In genomic region chr7:71733108-71733870, GRCh38 we compare ENCODE assay signal across 8 cellular contexts.
DNase-seq lines count a peak whose midpoint lies in the region; ATAC-seq and TF ChIP-seq lines count a peak whose summit lies in the region.

No MANE protein-coding gene starts in this region.

- H3K79me2 ChIP-seq in PC-3 (ENCODE audit: low read length): no peaks in the 10 kb centered on the region
- H3K79me2 ChIP-seq in neural progenitor cell (ENCODE audit: low read depth): no peaks in the 10 kb centered on the region

- no peak overlapping the region for H3K27ac Mint-ChIP-seq in activated T-helper 1 cell treated with anti-CD3 and anti-CD28 coated beads, Interleukin-12 subunit alpha, Interleukin-12 subunit beta, Interleukin-2, Interleukin-4 antibody, amounts not matched to agents 30 ng/mL and 10 ng/mL and 1 ng/mL, durations not matched to agents 14 hours and 24 hours and 36 hours
- H3K27ac Mint-ChIP-seq in neural progenitor cell: peak overlapping the region; percentile 7

- H3F3A ChIP-seq in PC-3 (ENCODE audit: low read length, unreplicated experiment) (no peaks in the 10 kb centered on the region), neural progenitor cell (ENCODE audit: low read depth) (peaks cover 3% of the 10 kb centered on the region)

- H3K9me3 ChIP-seq in PC-3 (ENCODE audit: low read length) (no peaks in the 10 kb centered on the region), neural progenitor cell (ENCODE audit: low read depth) (no peaks in the 10 kb centered on the region)

- no peaks in the 10 kb centered on the region for H4K20me1 ChIP-seq in PC-3 (ENCODE audit: low read length)
- H4K20me1 ChIP-seq in neural progenitor cell (ENCODE audit: low read depth): no peaks in the 10 kb centered on the region

- no TSS peak for BruUV-seq in PC-3 (replicated peaks; lab: Mats Ljungman, UMichigan)

- no peaks in the 10 kb centered on the region for H3K4me1 Mint-ChIP-seq in activated T-helper 1 cell treated with anti-CD3 and anti-CD28 coated beads, Interleukin-12 subunit alpha, Interleukin-12 subunit beta, Interleukin-2, Interleukin-4 antibody, amounts not matched to agents 30 ng/mL and 10 ng/mL and 1 ng/mL, durations not matched to agents 14 hours and 24 hours and 36 hours (ENCODE audit: low read depth)
- peaks cover 10% of the 10 kb centered on the region for H3K4me1 Mint-ChIP-seq in neural progenitor cell

- ATAC-seq in PC-3 (peak; percentile 51), HG02642 (IDR thresholded peaks at IDR 0.05; ENCODE audit: poor library complexity, unreplicated experiment) (no peak)

- no peaks in the 10 kb centered on the region for H3K36me3 ChIP-seq in PC-3 (ENCODE audit: low read depth, low read length)
- H3K36me3 ChIP-seq in neural progenitor cell: no peaks in the 10 kb centered on the region

- POLR2A ChIA-PET in PC-3 (lab: Charles Lee; ENCODE audit: unreplicated experiment): no interaction called here

- H3K4me3 ChIP-seq in PC-3 (ENCODE audit: low read length): no peak overlapping the region
- no peak overlapping the region for H3K4me3 ChIP-seq in fibroblast of villous mesenchyme (ENCODE audit: low read depth, low read length)
- peak overlapping the region; percentile 51 for H3K4me3 ChIP-seq in neural progenitor cell

- no peak overlapping the region for H3K4me3 Mint-ChIP-seq in activated T-helper 1 cell treated with anti-CD3 and anti-CD28 coated beads, Interleukin-12 subunit alpha, Interleukin-12 subunit beta, Interleukin-2, Interleukin-4 antibody, amounts not matched to agents 30 ng/mL and 10 ng/mL and 1 ng/mL, durations not matched to agents 14 hours and 24 hours and 36 hours
- H3K4me3 Mint-ChIP-seq in neural progenitor cell: peak overlapping the region; percentile 31

- peak; percentile 85 for TF ChIP-seq CTCF in PC-3 (conservative IDR thresholded peaks at IDR 0.05; ENCODE audit: low read depth, low read length)
- peak; percentile 78 for TF ChIP-seq CTCF in fibroblast of villous mesenchyme (IDR thresholded peaks at IDR 0.05; ENCODE audit: insufficient read depth, low read depth, low read length)
- TF ChIP-seq CTCF in neural progenitor cell (IDR thresholded peaks at IDR 0.05): peak; percentile 91

- H3K36me3 Mint-ChIP-seq in activated T-helper 1 cell treated with anti-CD3 and anti-CD28 coated beads, Interleukin-12 subunit alpha, Interleukin-12 subunit beta, Interleukin-2, Interleukin-4 antibody, amounts not matched to agents 30 ng/mL and 10 ng/mL and 1 ng/mL, durations not matched to agents 14 hours and 24 hours and 36 hours (ENCODE audit: low read depth): no peaks in the 10 kb centered on the region
- H3K36me3 Mint-ChIP-seq in neural progenitor cell: no peaks in the 10 kb centered on the region

- DNase-seq in DMS79 treated with DMSO at 0.1 percent for 48 hours (lab: John Stamatoyannopoulos, UW): peak; percentile 2
- peak; percentile 95 for DNase-seq in HT-29 (ENCODE audit: low spot score)
- DNase-seq in PC-3: peak; percentile 73
- peak; percentile 32 for DNase-seq in activated T-helper 1 cell treated with anti-CD3 and anti-CD28 coated beads, Interleukin-12 subunit alpha, Interleukin-12 subunit beta, Interleukin-2, Interleukin-4 antibody, amounts not matched to agents 30 ng/mL and 10 ng/mL and 1 ng/mL, durations not matched to agents 14 hours and 24 hours and 36 hours (ENCODE audit: low spot score)
- DNase-seq in fibroblast of villous mesenchyme (ENCODE audit: low read depth): peak; percentile 50
- peak; percentile 97 for DNase-seq in neural progenitor cell (ENCODE audit: low spot score)
- peak; percentile 27 for DNase-seq in stromal cell of bone marrow (ENCODE audit: low read depth)

- H3K4me2 ChIP-seq in PC-3 (ENCODE audit: low read length): no peak overlapping the region
- H3K4me2 ChIP-seq in neural progenitor cell: peak overlapping the region; percentile 85

- H3K27me3 ChIP-seq in PC-3 (ENCODE audit: low read length) (no peaks in the 10 kb centered on the region), neural progenitor cell (no peaks in the 10 kb centered on the region)

- no peaks in the 10 kb centered on the region for H3K9me3 Mint-ChIP-seq in activated T-helper 1 cell treated with anti-CD3 and anti-CD28 coated beads, Interleukin-12 subunit alpha, Interleukin-12 subunit beta, Interleukin-2, Interleukin-4 antibody, amounts not matched to agents 30 ng/mL and 10 ng/mL and 1 ng/mL, durations not matched to agents 14 hours and 24 hours and 36 hours
- peaks cover 9% of the 10 kb centered on the region for H3K9me3 Mint-ChIP-seq in neural progenitor cell

- H3K27me3 Mint-ChIP-seq in activated T-helper 1 cell treated with anti-CD3 and anti-CD28 coated beads, Interleukin-12 subunit alpha, Interleukin-12 subunit beta, Interleukin-2, Interleukin-4 antibody, amounts not matched to agents 30 ng/mL and 10 ng/mL and 1 ng/mL, durations not matched to agents 14 hours and 24 hours and 36 hours (ENCODE audit: insufficient read depth): no peaks in the 10 kb centered on the region
- peaks cover 3% of the 10 kb centered on the region for H3K27me3 Mint-ChIP-seq in neural progenitor cell (ENCODE audit: insufficient read depth, low read depth)

- CTCF ChIA-PET in PC-3 (lab: Charles Lee): no interaction called here

- no peaks in the 10 kb centered on the region for H3K9me2 ChIP-seq in PC-3 (replicated peaks; ENCODE audit: low read length)

- H2AFZ ChIP-seq in PC-3 (ENCODE audit: low read length) (no peak overlapping the region), neural progenitor cell (replicated peaks) (peak overlapping the region; percentile 94)

- no peak overlapping the region for H3K9ac ChIP-seq in PC-3 (ENCODE audit: low read length)
- no peak overlapping the region for H3K9ac ChIP-seq in neural progenitor cell

- intact Hi-C loops in PC-3 (cut with micrococcal nuclease): no loop called here
- intact Hi-C loops in activated T-helper 1 cell treated with anti-CD3 and anti-CD28 coated beads, Interleukin-12 subunit alpha, Interleukin-12 subunit beta, Interleukin-2, Interleukin-4 antibody, amounts not matched to agents 30 ng/mL and 10 ng/mL and 1 ng/mL, durations not matched to agents 14 hours and 24 hours and 36 hours (cut with micrococcal nuclease): loop anchor here (2.0 kb wide), 1 partner anchor 904 kb away; no protein-coding TSS in a partner anchor

- H3K4me1 ChIP-seq in PC-3 (ENCODE audit: insufficient read depth, low read length): no peaks in the 10 kb centered on the region
- H3K4me1 ChIP-seq in neural progenitor cell: no peaks in the 10 kb centered on the region

- no peak overlapping the region for H3K27ac ChIP-seq in PC-3 (ENCODE audit: low read length)
- no peak overlapping the region for H3K27ac ChIP-seq in neural progenitor cell

Comparison
In these comparisons a context has a peak if more than half of its experiments do, and no peak if none do; other contexts are left out.
1. DNase-seq: peak in every context shown above with its lines; median percentile 97 in neural progenitor cell; 95 in HT-29; 73 in PC-3; 50 in fibroblast of villous mesenchyme; 32 in activated T-helper 1 cell treated with anti-CD3 and anti-CD28 coated beads, Interleukin-12 subunit alpha, Interleukin-12 subunit beta, Interleukin-2, Interleukin-4 antibody, amounts not matched to agents 30 ng/mL and 10 ng/mL and 1 ng/mL, durations not matched to agents 14 hours and 24 hours and 36 hours; 27 in stromal cell of bone marrow; 2 in DMS79 treated with DMSO at 0.1 percent for 48 hours.